Comparison of ENCODE assay signal across 20 cellular contexts in the genomic region with DNA sequence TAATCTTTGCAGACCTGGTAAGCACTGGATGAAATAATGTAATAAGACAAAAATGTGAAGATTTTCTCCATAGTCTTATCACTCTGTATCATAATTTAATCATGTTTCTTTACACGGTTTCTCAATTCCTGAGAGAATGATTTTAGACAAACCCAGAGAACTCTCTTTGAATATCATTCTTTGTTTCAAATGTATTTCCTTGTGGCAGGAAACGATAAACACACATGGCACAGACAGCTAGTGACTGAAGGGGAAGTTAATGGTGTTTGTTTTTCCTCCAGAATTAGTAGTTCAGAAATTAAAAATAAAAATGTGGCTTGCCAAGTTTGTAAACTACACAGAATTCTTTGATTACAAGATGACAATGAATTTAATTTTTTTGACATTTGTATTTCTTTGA.
"Had no signal": no experiment of that assay in that cellular context is flagged by ENCODE, and none has a peak within 500 bp of the region (broad histone marks: within the 10 kb centered on the region; RNA-seq: fewer than 3 reads in every experiment).

No MANE protein-coding gene starts in this region.

- H3K9me3 Mint-ChIP-seq: activated T-helper 1 cell treated with anti-CD3 and anti-CD28 coated beads, Interleukin-12 subunit alpha, Interleukin-12 subunit beta, Interleukin-2, Interleukin-4 antibody, amounts not matched to agents 30 ng/mL and 10 ng/mL and 1 ng/mL, durations not matched to agents 14 hours and 24 hours and 36 hours; dendritic cell treated with granulocyte-macrophage colony-stimulating factor and Interleukin-4, amounts not matched to agents 40 ng/mL and 50 ng/mL, for 4 days; stimulated activated effector memory CD8-positive, alpha-beta T cell treated with anti-CD3 and anti-CD28 coated beads, Interleukin-12 subunit alpha, Interleukin-12 subunit beta, amount 100 ng/mL, for 72 hours; T-helper 1 cell treated with Interleukin-12 subunit alpha and Interleukin-12 subunit beta and Interleukin-4 antibody, amounts not matched to agents 30 μg/mL and 1 μg/mL, for 36 hours; type B pancreatic cell had no signal

- H3K4me1 Mint-ChIP-seq: stimulated activated effector memory CD8-positive, alpha-beta T cell treated with anti-CD3 and anti-CD28 coated beads, Interleukin-12 subunit alpha, Interleukin-12 subunit beta, amount 100 ng/mL, for 72 hours had no signal

- H3K27me3 ChIP-seq: esophagus squamous epithelium, neutrophil, right lobe of liver, testis had no signal

- H3K9me3 ChIP-seq: esophagus squamous epithelium, neutrophil, right lobe of liver, testis had no signal

- H3K4me3 ChIP-seq: esophagus squamous epithelium, lung, right lobe of liver, smooth muscle cell, testis had no signal

- H3K79me2 ChIP-seq: parathyroid adenoma had no signal

- H3K9ac ChIP-seq: parathyroid adenoma had no signal

- H3K27ac Mint-ChIP-seq: activated naive CD8-positive, alpha-beta T cell; activated T-helper 1 cell treated with anti-CD3 and anti-CD28 coated beads, Interleukin-12 subunit alpha, Interleukin-12 subunit beta, Interleukin-2, Interleukin-4 antibody, amounts not matched to agents 30 ng/mL and 10 ng/mL and 1 ng/mL, durations not matched to agents 14 hours and 24 hours and 36 hours; dendritic cell treated with granulocyte-macrophage colony-stimulating factor and Interleukin-4, amounts not matched to agents 40 ng/mL and 50 ng/mL, for 4 days; natural killer cell treated with Interleukin-12 subunit alpha and Interleukin-12 subunit beta and Interleukin-15 and Interleukin-18, amount 100 ng/mL, for 72 hours; stimulated activated effector memory CD8-positive, alpha-beta T cell treated with anti-CD3 and anti-CD28 coated beads, Interleukin-12 subunit alpha, Interleukin-12 subunit beta, amount 100 ng/mL, for 72 hours; T-helper 1 cell treated with Interleukin-12 subunit alpha and Interleukin-12 subunit beta and Interleukin-4 antibody, amounts not matched to agents 30 μg/mL and 1 μg/mL, for 36 hours; type B pancreatic cell had no signal

- H3K27ac ChIP-seq: esophagus squamous epithelium, neutrophil, parathyroid adenoma, right lobe of liver, testis had no signal

- H3K4me1 ChIP-seq: esophagus squamous epithelium, parathyroid adenoma, right lobe of liver, testis had no signal

- DNase-seq: activated CD4-positive, alpha-beta T cell treated with anti-CD3 and anti-CD28 coated beads, Interleukin-2, amount 50 U/mL, for 48 hours; activated gamma-delta T cell treated with Interleukin-2 at 50 U/mL for 16 hours; activated T-cell treated with anti-CD3 and anti-CD28 coated beads for 4 hours; amniotic stem cell; effector CD8-positive, alpha-beta T cell; esophagus squamous epithelium; right lobe of liver; stimulated activated CD4-positive, alpha-beta T cell treated with anti-CD3 and anti-CD28 coated beads, Interleukin-4, amount 100 ng/mL, for 1 hour; testis had no signal

- H3K4me2 ChIP-seq: smooth muscle cell had no signal

- H3K27me3 Mint-ChIP-seq: activated naive CD8-positive, alpha-beta T cell; dendritic cell treated with granulocyte-macrophage colony-stimulating factor and Interleukin-4, amounts not matched to agents 40 ng/mL and 50 ng/mL, for 4 days; natural killer cell treated with Interleukin-12 subunit alpha and Interleukin-12 subunit beta and Interleukin-15 and Interleukin-18, amount 100 ng/mL, for 72 hours; type B pancreatic cell had no signal

- H3K36me3 ChIP-seq: esophagus squamous epithelium, neutrophil, right lobe of liver had no signal

- H3K36me3 Mint-ChIP-seq: activated naive CD8-positive, alpha-beta T cell; natural killer cell treated with Interleukin-12 subunit alpha and Interleukin-12 subunit beta and Interleukin-15 and Interleukin-18, amount 100 ng/mL, for 72 hours; stimulated activated effector memory CD8-positive, alpha-beta T cell treated with anti-CD3 and anti-CD28 coated beads, Interleukin-12 subunit alpha, Interleukin-12 subunit beta, amount 100 ng/mL, for 72 hours; type B pancreatic cell had no signal

- H2AFZ ChIP-seq: parathyroid adenoma had no signal

- ATAC-seq: natural killer cell treated with Interleukin-12 subunit alpha and Interleukin-12 subunit beta and Interleukin-15 and Interleukin-18, amount 100 ng/mL, for 72 hours; right lobe of liver; stimulated activated effector memory CD8-positive, alpha-beta T cell treated with anti-CD3 and anti-CD28 coated beads, Interleukin-12 subunit alpha, Interleukin-12 subunit beta, amount 100 ng/mL, for 72 hours had no signal

- H3K4me3 Mint-ChIP-seq: activated naive CD8-positive, alpha-beta T cell; activated T-helper 1 cell treated with anti-CD3 and anti-CD28 coated beads, Interleukin-12 subunit alpha, Interleukin-12 subunit beta, Interleukin-2, Interleukin-4 antibody, amounts not matched to agents 30 ng/mL and 10 ng/mL and 1 ng/mL, durations not matched to agents 14 hours and 24 hours and 36 hours; dendritic cell treated with granulocyte-macrophage colony-stimulating factor and Interleukin-4, amounts not matched to agents 40 ng/mL and 50 ng/mL, for 4 days; natural killer cell treated with Interleukin-12 subunit alpha and Interleukin-12 subunit beta and Interleukin-15 and Interleukin-18, amount 100 ng/mL, for 72 hours; stimulated activated effector memory CD8-positive, alpha-beta T cell treated with anti-CD3 and anti-CD28 coated beads, Interleukin-12 subunit alpha, Interleukin-12 subunit beta, amount 100 ng/mL, for 72 hours; T-helper 1 cell treated with Interleukin-12 subunit alpha and Interleukin-12 subunit beta and Interleukin-4 antibody, amounts not matched to agents 30 μg/mL and 1 μg/mL, for 36 hours; type B pancreatic cell had no signal
